Comparison of ENCODE assay signal across 1 cellular context in genomic region chr13:39957868-39958676, GRCh38.
TF ChIP-seq lines count a peak whose summit lies in the region.

No MANE protein-coding gene starts in this region.

TF ChIP-seq in liver, 16 proteins besides CTCF, POLR2A, EP300 and RAD21 (continued from another document):
- TF ChIP-seq ATF3 (IDR thresholded peaks at IDR 0.05) (no peak), MAX (IDR thresholded peaks at IDR 0.05) (no peak), HNF4G (IDR thresholded peaks at IDR 0.05) (no peak), RXRA (IDR thresholded peaks at IDR 0.05) (no peak), YY1 (IDR thresholded peaks at IDR 0.05) (no peak), FOXA1 (IDR thresholded peaks at IDR 0.05) (no peak), NR2F2 (IDR thresholded peaks at IDR 0.05) (no peak), FOXA2 (IDR thresholded peaks at IDR 0.05) (no peak)
TF ChIP-seq in liver: peak in this region for 0.
